In the genomic region with DNA sequence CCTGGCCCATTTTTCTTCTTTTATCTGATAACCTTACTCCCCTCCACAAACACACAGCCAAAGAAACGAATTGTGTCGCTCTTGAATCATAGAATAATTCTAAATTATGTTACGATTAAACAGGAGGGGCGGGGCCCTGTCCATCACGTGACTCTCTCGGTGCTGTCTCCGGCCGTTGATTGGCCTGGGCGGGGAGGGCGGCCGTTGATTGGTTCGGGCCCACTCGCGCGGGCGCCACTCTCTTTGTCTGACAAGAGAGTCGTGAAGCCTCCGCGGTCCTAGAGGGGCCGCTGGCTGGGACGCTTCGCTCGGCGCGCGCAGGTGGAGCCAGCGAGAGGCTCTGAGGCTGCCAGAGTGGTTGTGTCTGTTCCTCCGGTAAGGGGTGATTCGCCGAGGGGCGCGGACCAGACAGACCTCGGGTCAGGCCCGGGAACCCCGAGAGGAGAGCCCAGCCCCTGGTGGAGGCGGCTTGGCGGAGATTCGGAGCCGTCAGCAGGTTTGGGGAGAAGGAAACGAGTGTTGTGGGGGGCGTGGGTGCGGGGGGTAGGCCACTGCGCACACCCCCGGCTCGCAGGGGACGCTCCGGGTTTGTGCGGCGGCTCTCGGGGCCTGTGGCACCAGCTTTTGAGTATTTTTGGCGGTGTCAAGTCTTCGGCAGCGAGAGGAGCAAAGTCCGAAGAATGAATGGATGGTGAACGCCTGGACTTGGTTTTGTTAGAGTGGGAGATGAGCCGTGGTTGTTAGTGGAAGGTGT, we compare ENCODE assay signal across 1 cellular context.
A peak's percentile ranks its signal among the peaks of the same experiment; 100 is the strongest.
TF ChIP-seq lines count a peak whose summit lies in the region.

Gene ZNF789 (plus strand): TSS at position 330 of the 754 bp plus-strand sequence. CDS start 3,567 bp downstream, outside the sequence.

TF ChIP-seq in K562, 482 proteins besides CTCF, POLR2A, EP300 and RAD21 (continued from another document and continues in another):
- peak; percentile 15 for TF ChIP-seq HNRNPLL (IDR thresholded peaks at IDR 0.05; ENCODE audit: low read depth, low read length, poor library complexity, severe bottlenecking)
- peak; percentile 91 for TF ChIP-seq SUPT5H (IDR thresholded peaks at IDR 0.05)
- peak; percentile 84 for TF ChIP-seq KDM5B (IDR thresholded peaks at IDR 0.05; ENCODE audit: insufficient replicate concordance, low read depth, low read length)
- TF ChIP-seq SP1 (CRISPR knock-in tag; IDR thresholded peaks at IDR 0.05), result peak; percentile 84
- 0 out of 2 replicates have a peak, but pooled peaks have one; percentile 27 for TF ChIP-seq SMC3 (conservative IDR thresholded peaks at IDR 0.05; ENCODE audit: insufficient read depth, low read depth, low read length)
- TF ChIP-seq ZNF445 (CRISPR knock-in tag; IDR thresholded peaks at IDR 0.05; ENCODE audit: low read depth), result 0 out of 2 replicates have a peak, but pooled peaks have one; percentile 37
- no peak for TF ChIP-seq ZBTB8A (IDR thresholded peaks at IDR 0.05; ENCODE audit: partially characterized antibody)
- peak; percentile 69; the same call in 1 of the 2 replicates for TF ChIP-seq E2F3 (CRISPR knock-in tag; IDR thresholded peaks at IDR 0.05)
- TF ChIP-seq, protein P1, sequence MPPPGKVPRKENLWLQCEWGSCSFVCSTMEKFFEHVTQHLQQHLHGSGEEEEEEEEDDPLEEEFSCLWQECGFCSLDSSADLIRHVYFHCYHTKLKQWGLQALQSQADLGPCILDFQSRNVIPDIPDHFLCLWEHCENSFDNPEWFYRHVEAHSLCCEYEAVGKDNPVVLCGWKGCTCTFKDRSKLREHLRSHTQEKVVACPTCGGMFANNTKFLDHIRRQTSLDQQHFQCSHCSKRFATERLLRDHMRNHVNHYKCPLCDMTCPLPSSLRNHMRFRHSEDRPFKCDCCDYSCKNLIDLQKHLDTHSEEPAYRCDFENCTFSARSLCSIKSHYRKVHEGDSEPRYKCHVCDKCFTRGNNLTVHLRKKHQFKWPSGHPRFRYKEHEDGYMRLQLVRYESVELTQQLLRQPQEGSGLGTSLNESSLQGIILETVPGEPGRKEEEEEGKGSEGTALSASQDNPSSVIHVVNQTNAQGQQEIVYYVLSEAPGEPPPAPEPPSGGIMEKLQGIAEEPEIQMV (tag; conservative IDR thresholded peaks at IDR 0.05; ENCODE audit: low read depth), result no peak
- TF ChIP-seq CBFB (CRISPR knock-in tag; IDR thresholded peaks at IDR 0.05), result peak; percentile 34; the same call in 1 of the 2 replicates
- TF ChIP-seq ZNF174 (CRISPR knock-in tag; IDR thresholded peaks at IDR 0.05), result peak; percentile 72; the same call in 1 of the 2 replicates
- TF ChIP-seq ATF1 (CRISPR knock-in tag; IDR thresholded peaks at IDR 0.05), result no peak
- TF ChIP-seq ATF1 (tag; IDR thresholded peaks at IDR 0.05), result peak; percentile 82
- peak; percentile 69 for TF ChIP-seq POLR2AphosphoS5 (IDR thresholded peaks at IDR 0.05; ENCODE audit: control insufficient read depth, insufficient read depth, low read depth, low read length)
- no peak; the same call in 1 of the 2 replicates for TF ChIP-seq ZNF830 (CRISPR knock-in tag; IDR thresholded peaks at IDR 0.05)
- TF ChIP-seq ILK (tag; IDR thresholded peaks at IDR 0.05; ENCODE audit: borderline replicate concordance, low read depth), result no peak
- TF ChIP-seq, protein P2, sequence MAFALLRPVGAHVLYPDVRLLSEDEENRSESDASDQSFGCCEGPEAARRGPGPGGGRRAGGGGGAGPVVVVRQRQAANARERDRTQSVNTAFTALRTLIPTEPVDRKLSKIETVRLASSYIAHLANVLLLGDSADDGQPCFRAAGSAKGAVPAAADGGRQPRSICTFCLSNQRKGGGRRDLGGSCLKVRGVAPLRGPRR (CRISPR knock-in tag; IDR thresholded peaks at IDR 0.05), result 0 out of 2 replicates have a peak, but pooled peaks have one; percentile 39
- TF ChIP-seq ZNF589 (CRISPR knock-in tag; IDR thresholded peaks at IDR 0.05; ENCODE audit: low read depth), result no peak
- TF ChIP-seq ZNF696 (CRISPR knock-in tag; conservative IDR thresholded peaks at IDR 0.05), result no peak
- TF ChIP-seq PRDM10 (IDR thresholded peaks at IDR 0.05; ENCODE audit: partially characterized antibody), result peak; percentile 32
- TF ChIP-seq ZNF586 (CRISPR knock-in tag; conservative IDR thresholded peaks at IDR 0.05), result 0 out of 2 replicates have a peak, but pooled peaks have one; percentile 16
- no peak for TF ChIP-seq GATAD2A (IDR thresholded peaks at IDR 0.05)
- peak; percentile 94 for TF ChIP-seq RB1 (IDR thresholded peaks at IDR 0.05; ENCODE audit: low read depth)
- TF ChIP-seq MCM3 (IDR thresholded peaks at IDR 0.05), result no peak
- peak; percentile 95 for TF ChIP-seq NFYB (IDR thresholded peaks at IDR 0.05; ENCODE audit: extremely low read depth, insufficient read length)
- TF ChIP-seq, protein P3, sequence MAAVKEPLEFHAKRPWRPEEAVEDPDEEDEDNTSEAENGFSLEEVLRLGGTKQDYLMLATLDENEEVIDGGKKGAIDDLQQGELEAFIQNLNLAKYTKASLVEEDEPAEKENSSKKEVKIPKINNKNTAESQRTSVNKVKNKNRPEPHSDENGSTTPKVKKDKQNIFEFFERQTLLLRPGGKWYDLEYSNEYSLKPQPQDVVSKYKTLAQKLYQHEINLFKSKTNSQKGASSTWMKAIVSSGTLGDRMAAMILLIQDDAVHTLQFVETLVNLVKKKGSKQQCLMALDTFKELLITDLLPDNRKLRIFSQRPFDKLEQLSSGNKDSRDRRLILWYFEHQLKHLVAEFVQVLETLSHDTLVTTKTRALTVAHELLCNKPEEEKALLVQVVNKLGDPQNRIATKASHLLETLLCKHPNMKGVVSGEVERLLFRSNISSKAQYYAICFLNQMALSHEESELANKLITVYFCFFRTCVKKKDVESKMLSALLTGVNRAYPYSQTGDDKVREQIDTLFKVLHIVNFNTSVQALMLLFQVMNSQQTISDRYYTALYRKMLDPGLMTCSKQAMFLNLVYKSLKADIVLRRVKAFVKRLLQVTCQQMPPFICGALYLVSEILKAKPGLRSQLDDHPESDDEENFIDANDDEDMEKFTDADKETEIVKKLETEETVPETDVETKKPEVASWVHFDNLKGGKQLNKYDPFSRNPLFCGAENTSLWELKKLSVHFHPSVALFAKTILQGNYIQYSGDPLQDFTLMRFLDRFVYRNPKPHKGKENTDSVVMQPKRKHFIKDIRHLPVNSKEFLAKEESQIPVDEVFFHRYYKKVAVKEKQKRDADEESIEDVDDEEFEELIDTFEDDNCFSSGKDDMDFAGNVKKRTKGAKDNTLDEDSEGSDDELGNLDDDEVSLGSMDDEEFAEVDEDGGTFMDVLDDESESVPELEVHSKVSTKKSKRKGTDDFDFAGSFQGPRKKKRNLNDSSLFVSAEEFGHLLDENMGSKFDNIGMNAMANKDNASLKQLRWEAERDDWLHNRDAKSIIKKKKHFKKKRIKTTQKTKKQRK (IDR thresholded peaks at IDR 0.05; ENCODE audit: borderline replicate concordance, low read depth, low read length), result 0 out of 2 replicates have a peak, but pooled peaks have one; percentile 19
- peak; percentile 27; the same call in 1 of the 2 replicates for TF ChIP-seq GABPB1 (CRISPR knock-in tag; IDR thresholded peaks at IDR 0.05)
- no peak for TF ChIP-seq EHMT2 (IDR thresholded peaks at IDR 0.05)
- no peak for TF ChIP-seq PRPF4 (IDR thresholded peaks at IDR 0.05; ENCODE audit: insufficient read depth, low read depth, low read length, poor library complexity, severe bottlenecking)
- TF ChIP-seq POLR2B (IDR thresholded peaks at IDR 0.05; ENCODE audit: low read depth, partially characterized antibody), result peak; percentile 81
- 0 out of 2 replicates have a peak, but pooled peaks have one; percentile 53 for TF ChIP-seq ZNF212 (CRISPR knock-in tag; IDR thresholded peaks at IDR 0.05)
- TF ChIP-seq E2F8 (IDR thresholded peaks at IDR 0.05; ENCODE audit: low read depth, partially characterized antibody), result peak; percentile 29
- TF ChIP-seq, protein P4, sequence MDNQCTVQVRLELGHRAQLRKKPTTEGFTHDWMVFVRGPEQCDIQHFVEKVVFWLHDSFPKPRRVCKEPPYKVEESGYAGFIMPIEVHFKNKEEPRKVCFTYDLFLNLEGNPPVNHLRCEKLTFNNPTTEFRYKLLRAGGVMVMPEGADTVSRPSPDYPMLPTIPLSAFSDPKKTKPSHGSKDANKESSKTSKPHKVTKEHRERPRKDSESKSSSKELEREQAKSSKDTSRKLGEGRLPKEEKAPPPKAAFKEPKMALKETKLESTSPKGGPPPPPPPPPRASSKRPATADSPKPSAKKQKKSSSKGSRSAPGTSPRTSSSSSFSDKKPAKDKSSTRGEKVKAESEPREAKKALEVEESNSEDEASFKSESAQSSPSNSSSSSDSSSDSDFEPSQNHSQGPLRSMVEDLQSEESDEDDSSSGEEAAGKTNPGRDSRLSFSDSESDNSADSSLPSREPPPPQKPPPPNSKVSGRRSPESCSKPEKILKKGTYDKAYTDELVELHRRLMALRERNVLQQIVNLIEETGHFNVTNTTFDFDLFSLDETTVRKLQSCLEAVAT (IDR thresholded peaks at IDR 0.05), result peak in 1 of 2 experiments; percentile 55; a peak in 1 of 4 replicates
- TF ChIP-seq, protein P5, sequence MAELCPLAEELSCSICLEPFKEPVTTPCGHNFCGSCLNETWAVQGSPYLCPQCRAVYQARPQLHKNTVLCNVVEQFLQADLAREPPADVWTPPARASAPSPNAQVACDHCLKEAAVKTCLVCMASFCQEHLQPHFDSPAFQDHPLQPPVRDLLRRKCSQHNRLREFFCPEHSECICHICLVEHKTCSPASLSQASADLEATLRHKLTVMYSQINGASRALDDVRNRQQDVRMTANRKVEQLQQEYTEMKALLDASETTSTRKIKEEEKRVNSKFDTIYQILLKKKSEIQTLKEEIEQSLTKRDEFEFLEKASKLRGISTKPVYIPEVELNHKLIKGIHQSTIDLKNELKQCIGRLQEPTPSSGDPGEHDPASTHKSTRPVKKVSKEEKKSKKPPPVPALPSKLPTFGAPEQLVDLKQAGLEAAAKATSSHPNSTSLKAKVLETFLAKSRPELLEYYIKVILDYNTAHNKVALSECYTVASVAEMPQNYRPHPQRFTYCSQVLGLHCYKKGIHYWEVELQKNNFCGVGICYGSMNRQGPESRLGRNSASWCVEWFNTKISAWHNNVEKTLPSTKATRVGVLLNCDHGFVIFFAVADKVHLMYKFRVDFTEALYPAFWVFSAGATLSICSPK (IDR thresholded peaks at IDR 0.05; ENCODE audit: borderline replicate concordance), result no peak
- peak; percentile 100 for TF ChIP-seq TFE3 (CRISPR knock-in tag; IDR thresholded peaks at IDR 0.05)
- TF ChIP-seq TBL1XR1 (IDR thresholded peaks at IDR 0.05; ENCODE audit: low read length in 2 of 2), result 0 out of 4 replicates have a peak, but pooled peaks of 1 of the 2 experiments have one; percentile 18
- TF ChIP-seq THRB (CRISPR knock-in tag; conservative IDR thresholded peaks at IDR 0.05), result peak; percentile 67; the same call in 1 of the 2 replicates
